Comparison of ENCODE assay signal across 19 cellular contexts in genomic region chr7:51789494-51789893, GRCh38.
A peak's percentile ranks its signal among the peaks of the same experiment; 100 is the strongest.
DNase-seq lines count a peak whose midpoint lies in the region; ATAC-seq and TF ChIP-seq lines count a peak whose summit lies in the region.
"Had no signal": no experiment of that assay in that cellular context is flagged by ENCODE, and none has a peak within 500 bp of the region (broad histone marks: within the 10 kb centered on the region; RNA-seq: fewer than 3 reads in every experiment).

No MANE protein-coding gene starts in this region.

- peaks cover 31% of the 10 kb centered on the region for H3K4me1 ChIP-seq in OCI-LY3 (ENCODE audit: low read length)
- no peaks in the 10 kb centered on the region for H3K4me1 ChIP-seq in hepatocyte (ENCODE audit: insufficient read depth)
- H3K4me1 ChIP-seq: BLaER1, HAP-1 had no signal

- no peaks in the 10 kb centered on the region for H3K36me3 ChIP-seq in OCI-LY3 (replicated peaks; ENCODE audit: low read depth, low read length)
- no peaks in the 10 kb centered on the region for H3K36me3 ChIP-seq in hepatocyte (replicated peaks; ENCODE audit: insufficient read depth, low read depth)
- H3K36me3 ChIP-seq: BLaER1, HAP-1 had no signal

- peak; percentile 64 for TF ChIP-seq CTCF in C4-2B (conservative IDR thresholded peaks at IDR 0.05)
- TF ChIP-seq CTCF in GM13977 (IDR thresholded peaks at IDR 0.05; ENCODE audit: extremely low read depth, insufficient read depth, missing control alignments) = peak; percentile 6
- TF ChIP-seq CTCF in OCI-LY3 (IDR thresholded peaks at IDR 0.05; ENCODE audit: low read depth, low read length) = peak; percentile 74
- TF ChIP-seq CTCF in hepatocyte (IDR thresholded peaks at IDR 0.05; ENCODE audit: poor library complexity) = peak; percentile 47

- H3K79me2 ChIP-seq in OCI-LY3 (ENCODE audit: low read length) (no peaks in the 10 kb centered on the region), hepatocyte (no peaks in the 10 kb centered on the region)

- H3K4me2 ChIP-seq in OCI-LY3 (ENCODE audit: low read length) (peak overlapping the region; percentile 34; the same call in 1 of the 2 replicates), hepatocyte (no peak overlapping the region)
- H3K4me2 ChIP-seq: BLaER1 had no signal

- no peak for ATAC-seq in HG03175 (IDR thresholded peaks at IDR 0.05; ENCODE audit: unreplicated experiment)
- no peak for ATAC-seq in GM21528 (IDR thresholded peaks at IDR 0.05; ENCODE audit: low FRiP score, unreplicated experiment)
- ATAC-seq: left ventricle myocardium superior; naive thymus-derived CD8-positive, alpha-beta T cell; right cardiac atrium; stimulated activated naive CD8-positive, alpha-beta T cell treated with anti-CD3 and anti-CD28 coated beads, Interleukin-15, Interleukin-2, amounts not matched to agents 100 U/mL and 50 U/mL, for 24 hours had no signal

- H3K4me3 ChIP-seq in OCI-LY3 (ENCODE audit: low read length) = no peak overlapping the region
- no peak overlapping the region for H3K4me3 ChIP-seq in hepatocyte
- H3K4me3 ChIP-seq: BLaER1, HAP-1 had no signal

- no peaks in the 10 kb centered on the region for H3K27me3 ChIP-seq in OCI-LY3 (ENCODE audit: low read depth, low read length)
- H3K27me3 ChIP-seq in hepatocyte = no peaks in the 10 kb centered on the region
- H3K27me3 ChIP-seq: BLaER1 had no signal

- H3K27ac ChIP-seq in C4-2B = no peak overlapping the region
- no peak overlapping the region for H3K27ac ChIP-seq in OCI-LY3 (ENCODE audit: low read length)
- no peak overlapping the region for H3K27ac ChIP-seq in hepatocyte
- H3K27ac ChIP-seq: BLaER1 had no signal

- H4K20me1 ChIP-seq in OCI-LY3 (ENCODE audit: insufficient read depth, low read length) (no peaks in the 10 kb centered on the region), hepatocyte (ENCODE audit: insufficient read depth, poor library complexity, severe bottlenecking) (no peaks in the 10 kb centered on the region)
- H4K20me1 ChIP-seq: BLaER1 had no signal

- H2AFZ ChIP-seq in OCI-LY3 (ENCODE audit: low read depth, low read length) (no peak overlapping the region), hepatocyte (no peak overlapping the region)

- no peaks in the 10 kb centered on the region for H3K9me2 ChIP-seq in hepatocyte (replicated peaks; ENCODE audit: insufficient read depth)

- in situ Hi-C loops in GM13977 (cut with MboI; ENCODE audit: low pct_unique_long_range_greater_than_20kb, low sequenced_read_pairs, unreplicated experiment) = no loop called here

- H3K9ac ChIP-seq in OCI-LY3 (ENCODE audit: low read length) = no peak overlapping the region
- H3K9ac ChIP-seq: BLaER1 had no signal

- H3K9me3 ChIP-seq in OCI-LY3 (ENCODE audit: insufficient read depth, low read length) (no peaks in the 10 kb centered on the region), hepatocyte (ENCODE audit: low read depth) (no peaks in the 10 kb centered on the region)
- H3K9me3 ChIP-seq: BLaER1, HAP-1 had no signal

- DNase-seq in GM13977 (ENCODE audit: low spot score) = no peak
- DNase-seq in hepatocyte (ENCODE audit: low spot score) = peak; percentile 25
- no peak for DNase-seq in activated CD4-positive, alpha-beta T cell treated with anti-CD3 and anti-CD28 coated beads, Interleukin-2, amount 50 U/mL, for 4 hours
- DNase-seq in stimulated activated CD4-positive, alpha-beta T cell treated with anti-CD3 and anti-CD28 coated beads, Interleukin-1b, Interleukin-23, amount 100 ng/mL, for 48 hours = no peak
- DNase-seq: activated CD4-positive, CD25-positive, alpha-beta regulatory T cell; activated naive CD8-positive, alpha-beta T cell treated with anti-CD3 and anti-CD28 coated beads for 36 hours; left ventricle myocardium superior; MV-4-11; naive thymus-derived CD8-positive, alpha-beta T cell; NCI-H446; right cardiac atrium; SHP77 treated with DMSO at 0.1 percent for 48 hours; stimulated activated naive CD8-positive, alpha-beta T cell treated with anti-CD3 and anti-CD28 coated beads, Interleukin-15, Interleukin-2, amounts not matched to agents 100 U/mL and 50 U/mL, for 24 hours had no signal

Comparison
In these comparisons a context has a peak if more than half of its experiments do, and no peak if none do; other contexts are left out.
1. CTCF ChIP-seq: peak in every context shown above with its lines; median percentile 74 in OCI-LY3; 64 in C4-2B; 47 in hepatocyte; 6 in GM13977.